ENCODE assay signal across 21 cellular contexts in genomic region chr10:8312861-8313260, GRCh38.
A peak's percentile ranks its signal among the peaks of the same experiment; 100 is the strongest.
DNase-seq lines count a peak whose midpoint lies in the region; ATAC-seq, FAIRE-seq and TF ChIP-seq lines count a peak whose summit lies in the region.
"Had no signal": no experiment of that assay in that cellular context is flagged by ENCODE, and none has a peak within 500 bp of the region (broad histone marks: within the 10 kb centered on the region; RNA-seq: fewer than 3 reads in every experiment).

No MANE protein-coding gene starts in this region.

- no peak overlapping the region for H3K27ac Mint-ChIP-seq in stimulated activated naive B cell treated with anti-CD40 and anti-IgM and Interleukin-4, amounts not matched to agents 10 μg/mL and 1 μg/mL and 100 μg/mL, for 72 hours
- H3K27ac Mint-ChIP-seq: activated CD4-positive, alpha-beta T cell treated with anti-CD3 and anti-CD28 coated beads for 36 hours; naive B cell had no signal

- H3K27me3 Mint-ChIP-seq in stimulated activated naive B cell treated with anti-CD40 and anti-IgM and Interleukin-4, amounts not matched to agents 10 μg/mL and 1 μg/mL and 100 μg/mL, for 72 hours, result peaks cover 0 to 8% of the 10 kb centered on the region in 2 donors
- H3K27me3 Mint-ChIP-seq: naive B cell had no signal

- no peaks in the 10 kb centered on the region for H3K79me2 ChIP-seq in K562 (ENCODE audit: control insufficient read depth, insufficient read depth, low read length)

- POLR2A ChIA-PET in K562 (lab: Yijun Ruan, JAX), result no interaction called here

- H3K4me1 ChIP-seq in K562 (replicated peaks in 1 of 2; ENCODE audit: control insufficient read depth in 2 of 2, insufficient read depth in 2 of 2, low read length in 2 of 2), result peaks cover 0 to 10% of the 10 kb centered on the region in 2 experiments; a peak in 3 of 5 replicates

- H4K20me1 ChIP-seq in K562 (replicated peaks; ENCODE audit: control insufficient read depth, insufficient read depth, low read length), result no peaks in the 10 kb centered on the region

- intact Hi-C loops in K562 (cut with micrococcal nuclease), result no loop called here

- no peak for TF ChIP-seq EP300 in K562 (IDR thresholded peaks at IDR 0.05; ENCODE audit: low read length)

- H3K4me2 ChIP-seq in K562 (ENCODE audit: insufficient read depth, low read length), result no peak overlapping the region

- TF ChIP-seq RAD21 in K562 (CRISPR knock-in tag; conservative IDR thresholded peaks at IDR 0.05 in 1 of 2, IDR thresholded peaks at IDR 0.05 in 1 of 2), result no peak

- no peak overlapping the region for H3K4me3 ChIP-seq in K562
- H3K4me3 ChIP-seq: ovary had no signal

- peaks cover 0 to 5% of the 10 kb centered on the region in 2 experiments; a peak in 2 of 5 replicates for H3K27me3 ChIP-seq in K562 (ENCODE audit: control insufficient read depth in 2 of 2, insufficient read depth in 2 of 2, low read length in 2 of 2)
- H3K27me3 ChIP-seq: ovary had no signal

- no peak overlapping the region for H3K27ac ChIP-seq in K562 (ENCODE audit: extremely low read depth, low read depth, low read length)
- H3K27ac ChIP-seq: ovary had no signal

- WGBS in K562 (ENCODE audit: insufficient coverage, low coverage, missing lambda C conversion rate), result 19% methylated on average over 7 of the region's 7 CpGs

- no peak overlapping the region for H3K9ac ChIP-seq in K562 (ENCODE audit: insufficient read depth in 1 of 2, low read depth in 2 of 2, low read length in 2 of 2)

- H3K4me3 Mint-ChIP-seq in stimulated activated naive B cell treated with anti-CD40 and anti-IgM and Interleukin-4, amounts not matched to agents 10 μg/mL and 1 μg/mL and 100 μg/mL, for 72 hours, result no peak overlapping the region
- H3K4me3 Mint-ChIP-seq: activated CD4-positive, alpha-beta T cell treated with anti-CD3 and anti-CD28 coated beads for 36 hours; naive B cell had no signal

- no peaks in the 10 kb centered on the region for H3K36me3 ChIP-seq in K562 (ENCODE audit: control insufficient read depth, insufficient read depth, low read length)
- H3K36me3 ChIP-seq: ovary had no signal

- H3K4me1 Mint-ChIP-seq in stimulated activated naive B cell treated with anti-CD40 and anti-IgM and Interleukin-4, amounts not matched to agents 10 μg/mL and 1 μg/mL and 100 μg/mL, for 72 hours, result no peaks in the 10 kb centered on the region
- H3K4me1 Mint-ChIP-seq: naive B cell had no signal

- no peak for TF ChIP-seq POLR2A in K562 (conservative IDR thresholded peaks at IDR 0.05)

- CTCF ChIA-PET in K562 (lab: Yijun Ruan, JAX; ENCODE audit: low intra/inter-chr PET ratio), result no interaction called here

- no TSS peak for BruUV-seq in K562 (replicated peaks; lab: Mats Ljungman, UMichigan)

- no peak for FAIRE-seq in K562 (lab: Jason Lieb, UNC)
- FAIRE-seq: GM18507 had no signal

- H3K9me1 ChIP-seq in K562 (ENCODE audit: control insufficient read depth, insufficient read depth, low read length), result no peaks in the 10 kb centered on the region

- ATAC-seq in K562 (no peak), HG02759 (IDR thresholded peaks at IDR 0.05; ENCODE audit: unreplicated experiment) (no peak)
- no peak for ATAC-seq in stimulated activated naive B cell treated with anti-CD40 and anti-IgM and Interleukin-4, amounts not matched to agents 10 μg/mL and 1 μg/mL and 100 μg/mL, for 72 hours (replicated peaks)
- ATAC-seq: Panc1 had no signal

- no peak overlapping the region for H2AFZ ChIP-seq in K562 (ENCODE audit: low read depth, low read length)

- no peaks in the 10 kb centered on the region for H3K9me3 ChIP-seq in K562 (replicated peaks; ENCODE audit: control insufficient read depth, insufficient read depth, low read depth, low read length)
- H3K9me3 ChIP-seq: ovary had no signal

- H3K36me3 Mint-ChIP-seq in stimulated activated naive B cell treated with anti-CD40 and anti-IgM and Interleukin-4, amounts not matched to agents 10 μg/mL and 1 μg/mL and 100 μg/mL, for 72 hours, result no peaks in the 10 kb centered on the region
- H3K36me3 Mint-ChIP-seq: naive B cell had no signal

- no peaks in the 10 kb centered on the region for H3K9me3 Mint-ChIP-seq in stimulated activated naive B cell treated with anti-CD40 and anti-IgM and Interleukin-4, amounts not matched to agents 10 μg/mL and 1 μg/mL and 100 μg/mL, for 72 hours

- DNase-seq in HT1080 (ENCODE audit: low read depth) (peak; percentile 31), NCI-H226 (peak; percentile 68), K562 (ENCODE audit: extremely low read depth in 1 of 4, low spot score in 3 of 4) (no peak), left kidney (ENCODE audit: low read depth, low spot score) (peak; percentile 25), NCI-H2171 (lab: John Stamatoyannopoulos, UW) (no peak)
- no peak for DNase-seq in stimulated activated CD4-positive, alpha-beta T cell treated with anti-CD3 and anti-CD28 coated beads, Interleukin-4, amount 100 ng/mL, for 24 hours
- no peak for DNase-seq in stimulated activated naive B cell treated with anti-CD40 and anti-IgM and Interleukin-4, amounts not matched to agents 10 μg/mL and 1 μg/mL and 100 μg/mL, for 72 hours
- DNase-seq: activated effector memory CD4-positive, alpha-beta T cell treated with anti-CD3 and anti-CD28 coated beads, Interleukin-2, amount 50 U/mL, for 16 hours; amygdala; COR-L47; effector memory CD4-positive, alpha-beta T cell; GOT3; naive B cell; NCI-H1694; NCI-H2227 treated with DMSO at 0.1 percent for 48 hours; ovary; stimulated activated CD4-positive, alpha-beta T cell treated with anti-CD3 and anti-CD28 coated beads, Interleukin-2, amount 100 ng/mL, for 24 hours had no signal

- no peak for TF ChIP-seq CTCF in K562 (IDR thresholded peaks at IDR 0.05 in 2 of 3, conservative IDR thresholded peaks at IDR 0.05 in 1 of 3; ENCODE audit: insufficient read depth in 2 of 3, low read depth in 1 of 3, low read length in 3 of 3)

- in situ Hi-C loops in K562 (cut with MboI), result no loop called here

TF ChIP-seq in K562, 482 proteins besides CTCF, POLR2A, EP300 and RAD21:
- peak; percentile 52; the same call in 1 of the 2 replicates for TF ChIP-seq ATF3 (IDR thresholded peaks at IDR 0.05)
- no peak for TF ChIP-seq ATF3 (CRISPR knock-in tag; conservative IDR thresholded peaks at IDR 0.05)
- TF ChIP-seq ZNF77 (CRISPR knock-in tag; IDR thresholded peaks at IDR 0.05), result no peak

Comparison
In these comparisons a context has a peak if more than half of its experiments do, and no peak if none do; other contexts are left out.
1. DNase-seq: peak in HT1080 (single experiment), NCI-H226 (single experiment) and left kidney (single experiment); none in K562 (0 of 4), NCI-H2171 (single experiment), stimulated activated CD4-positive, alpha-beta T cell treated with anti-CD3 and anti-CD28 coated beads, Interleukin-4, amount 100 ng/mL, for 24 hours (single experiment) and stimulated activated naive B cell treated with anti-CD40 and anti-IgM and Interleukin-4, amounts not matched to agents 10 μg/mL and 1 μg/mL and 100 μg/mL, for 72 hours (single experiment).